10 cellular contexts compared by ENCODE assay signal in the genomic region with DNA sequence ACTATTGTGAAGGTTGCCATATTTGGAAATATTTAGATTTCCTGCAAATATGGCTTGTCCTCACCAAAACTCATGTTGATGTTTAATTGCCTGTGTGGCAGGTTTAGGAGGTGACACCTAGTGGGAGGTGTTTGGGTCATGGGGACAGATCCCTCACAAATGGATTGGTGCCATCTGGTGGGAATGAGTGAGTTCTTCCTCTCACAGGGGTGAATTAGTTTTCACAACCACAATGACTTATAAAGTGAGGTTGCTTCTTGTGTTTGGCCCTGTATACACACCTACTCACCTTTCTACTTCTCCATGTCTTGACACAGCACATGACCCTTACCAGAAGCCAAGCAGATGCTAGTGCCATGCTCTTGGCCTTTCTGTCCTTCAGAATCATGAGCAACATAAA. TPM values are rescaled to one million over a fixed set of nuclear protein-coding genes. Genes with fewer than 3 reads are reported as not detected.
DNase-seq lines count a peak whose midpoint lies in the region; ATAC-seq and TF ChIP-seq lines count a peak whose summit lies in the region.
"Had no signal": no experiment of that assay in that cellular context is flagged by ENCODE, and none has a peak within 500 bp of the region (broad histone marks: within the 10 kb centered on the region; RNA-seq: fewer than 3 reads in every experiment).

No MANE protein-coding gene starts in this region.

- H3K4me3 Mint-ChIP-seq in progenitor cell of endocrine pancreas (ENCODE audit: low read depth): no peak overlapping the region
- H3K4me3 Mint-ChIP-seq: activated CD8-positive, alpha-beta memory T cell treated with anti-CD3 and anti-CD28 coated beads, Interleukin-2, amount 10 ng/mL, durations not matched to agents 7 days and 5 days had no signal

- H3K27me3 Mint-ChIP-seq in progenitor cell of endocrine pancreas: no peaks in the 10 kb centered on the region

- H3K27ac Mint-ChIP-seq in progenitor cell of endocrine pancreas: no peak overlapping the region
- H3K27ac Mint-ChIP-seq: activated CD8-positive, alpha-beta memory T cell treated with anti-CD3 and anti-CD28 coated beads, Interleukin-2, amount 10 ng/mL, durations not matched to agents 7 days and 5 days had no signal

- peak; percentile 51 for TF ChIP-seq CTCF in foreskin keratinocyte (conservative IDR thresholded peaks at IDR 0.05)
- no peak for TF ChIP-seq CTCF in progenitor cell of endocrine pancreas (IDR thresholded peaks at IDR 0.05; ENCODE audit: unreplicated experiment)

- no peaks in the 10 kb centered on the region for H3K4me1 ChIP-seq in foreskin keratinocyte
- H3K4me1 ChIP-seq: HAP-1 had no signal

- no peaks in the 10 kb centered on the region for H3K9me3 Mint-ChIP-seq in progenitor cell of endocrine pancreas (ENCODE audit: low read depth)

- H3K36me3 Mint-ChIP-seq in progenitor cell of endocrine pancreas (ENCODE audit: insufficient read depth): no peaks in the 10 kb centered on the region
- H3K36me3 Mint-ChIP-seq: activated CD8-positive, alpha-beta memory T cell treated with anti-CD3 and anti-CD28 coated beads, Interleukin-2, amount 10 ng/mL, durations not matched to agents 7 days and 5 days had no signal

- TF ChIP-seq EP300 in Ishikawa (IDR thresholded peaks at IDR 0.05; ENCODE audit: borderline replicate concordance): no peak

- H3K27ac ChIP-seq in foreskin keratinocyte: no peak overlapping the region

- no peaks in the 10 kb centered on the region for H3K27me3 ChIP-seq in foreskin keratinocyte

- H3K4me1 Mint-ChIP-seq in progenitor cell of endocrine pancreas (ENCODE audit: low read depth): no peaks in the 10 kb centered on the region
- H3K4me1 Mint-ChIP-seq: activated CD8-positive, alpha-beta memory T cell treated with anti-CD3 and anti-CD28 coated beads, Interleukin-2, amount 10 ng/mL, durations not matched to agents 7 days and 5 days had no signal

- peak; percentile 26; the same call in 1 of the 2 replicates for TF ChIP-seq RAD21 in Ishikawa (IDR thresholded peaks at IDR 0.05; ENCODE audit: low read depth)

- peak; percentile 86 for ATAC-seq in GM21529 (IDR thresholded peaks at IDR 0.05; ENCODE audit: unreplicated experiment)
- ATAC-seq in foreskin keratinocyte: peak; percentile 31
- no peak for ATAC-seq in HG02571 (IDR thresholded peaks at IDR 0.05; ENCODE audit: unreplicated experiment)
- ATAC-seq: activated CD8-positive, alpha-beta memory T cell treated with anti-CD3 and anti-CD28 coated beads, Interleukin-2, amount 10 ng/mL, durations not matched to agents 7 days and 5 days had no signal

- DNase-seq in NCI-H146 (lab: John Stamatoyannopoulos, UW) (peak; percentile 0), NCI-H146 treated with DMSO at 0.1 percent for 48 hours (lab: John Stamatoyannopoulos, UW; ENCODE audit: unreplicated experiment) (no peak), foreskin keratinocyte (no peak), HK-2 (ENCODE audit: unreplicated experiment) (no peak), progenitor cell of endocrine pancreas (ENCODE audit: low spot score, unreplicated experiment) (no peak)
- DNase-seq: activated CD8-positive, alpha-beta memory T cell treated with anti-CD3 and anti-CD28 coated beads, Interleukin-2, amount 10 ng/mL, durations not matched to agents 7 days and 5 days had no signal

TF ChIP-seq in Ishikawa, 13 proteins besides CTCF, POLR2A, EP300 and RAD21:
- no peak for TF ChIP-seq TEAD4 (IDR thresholded peaks at IDR 0.05)
- TF ChIP-seq, protein P1, sequence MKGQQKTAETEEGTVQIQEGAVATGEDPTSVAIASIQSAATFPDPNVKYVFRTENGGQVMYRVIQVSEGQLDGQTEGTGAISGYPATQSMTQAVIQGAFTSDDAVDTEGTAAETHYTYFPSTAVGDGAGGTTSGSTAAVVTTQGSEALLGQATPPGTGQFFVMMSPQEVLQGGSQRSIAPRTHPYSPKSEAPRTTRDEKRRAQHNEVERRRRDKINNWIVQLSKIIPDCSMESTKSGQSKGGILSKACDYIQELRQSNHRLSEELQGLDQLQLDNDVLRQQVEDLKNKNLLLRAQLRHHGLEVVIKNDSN (IDR thresholded peaks at IDR 0.05): no peak
- TF ChIP-seq, protein P2, sequence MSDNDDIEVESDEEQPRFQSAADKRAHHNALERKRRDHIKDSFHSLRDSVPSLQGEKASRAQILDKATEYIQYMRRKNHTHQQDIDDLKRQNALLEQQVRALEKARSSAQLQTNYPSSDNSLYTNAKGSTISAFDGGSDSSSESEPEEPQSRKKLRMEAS (IDR thresholded peaks at IDR 0.05): no peak
- TF ChIP-seq TAF1 (IDR thresholded peaks at IDR 0.05; ENCODE audit: low read depth): no peak

RNA-seq across cellular contexts. Expression of gene ISOC1, which starts 41.1 kb away (rescaled TPM):
- total RNA-seq in foreskin keratinocyte (21.7 and 25.7 TPM in 2 replicates), progenitor cell of endocrine pancreas (29.4 and 31.5 TPM in 2 replicates)
- 15.1 and 18.9 TPM in 2 replicates for polyA plus RNA-seq in foreskin keratinocyte
